ENCODE assay signal across 1 cellular context in the genomic region with DNA sequence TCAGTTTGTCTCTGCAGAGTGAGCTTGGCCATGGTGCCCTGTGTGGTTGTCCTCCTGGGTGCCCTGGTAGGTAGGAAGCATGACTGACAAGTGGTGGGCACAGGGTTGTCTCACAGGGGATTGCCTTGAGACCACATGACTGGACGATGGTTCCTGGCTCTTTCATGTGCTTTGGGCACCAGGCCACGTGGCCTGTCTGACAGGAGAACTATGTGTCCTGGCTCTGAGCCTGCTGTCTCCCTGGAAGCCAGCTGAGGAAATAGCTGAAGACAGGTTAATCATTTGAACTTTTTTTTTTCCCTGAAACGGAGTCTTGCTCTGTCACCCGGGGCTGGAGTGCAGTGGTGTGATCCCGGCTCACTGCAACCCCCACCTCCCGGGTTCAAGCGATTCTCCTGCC.
TF ChIP-seq lines count a peak whose summit lies in the region.

No MANE protein-coding gene starts in this region.

TF ChIP-seq in SK-N-SH, 30 proteins besides CTCF, POLR2A, EP300 and RAD21 (continued from another document):
- TF ChIP-seq, protein P1, sequence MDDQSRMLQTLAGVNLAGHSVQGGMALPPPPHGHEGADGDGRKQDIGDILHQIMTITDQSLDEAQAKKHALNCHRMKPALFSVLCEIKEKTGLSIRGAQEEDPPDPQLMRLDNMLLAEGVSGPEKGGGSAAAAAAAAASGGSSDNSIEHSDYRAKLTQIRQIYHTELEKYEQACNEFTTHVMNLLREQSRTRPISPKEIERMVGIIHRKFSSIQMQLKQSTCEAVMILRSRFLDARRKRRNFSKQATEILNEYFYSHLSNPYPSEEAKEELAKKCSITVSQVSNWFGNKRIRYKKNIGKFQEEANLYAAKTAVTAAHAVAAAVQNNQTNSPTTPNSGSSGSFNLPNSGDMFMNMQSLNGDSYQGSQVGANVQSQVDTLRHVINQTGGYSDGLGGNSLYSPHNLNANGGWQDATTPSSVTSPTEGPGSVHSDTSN (IDR thresholded peaks at IDR 0.05): peak; percentile 76
- no peak for TF ChIP-seq ZBTB33 (IDR thresholded peaks at IDR 0.05; ENCODE audit: borderline replicate concordance, low read depth)
- no peak for TF ChIP-seq CHD2 (IDR thresholded peaks at IDR 0.05; ENCODE audit: low read length, partially characterized antibody)
- TF ChIP-seq, protein P2, sequence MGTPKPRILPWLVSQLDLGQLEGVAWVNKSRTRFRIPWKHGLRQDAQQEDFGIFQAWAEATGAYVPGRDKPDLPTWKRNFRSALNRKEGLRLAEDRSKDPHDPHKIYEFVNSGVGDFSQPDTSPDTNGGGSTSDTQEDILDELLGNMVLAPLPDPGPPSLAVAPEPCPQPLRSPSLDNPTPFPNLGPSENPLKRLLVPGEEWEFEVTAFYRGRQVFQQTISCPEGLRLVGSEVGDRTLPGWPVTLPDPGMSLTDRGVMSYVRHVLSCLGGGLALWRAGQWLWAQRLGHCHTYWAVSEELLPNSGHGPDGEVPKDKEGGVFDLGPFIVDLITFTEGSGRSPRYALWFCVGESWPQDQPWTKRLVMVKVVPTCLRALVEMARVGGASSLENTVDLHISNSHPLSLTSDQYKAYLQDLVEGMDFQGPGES (IDR thresholded peaks at IDR 0.05; ENCODE audit: low read depth, low read length): no peak
- TF ChIP-seq NRF1 (IDR thresholded peaks at IDR 0.05; ENCODE audit: low read depth, low read length): no peak
